Comparison of ENCODE assay signal across 9 cellular contexts in genomic region chr9:21919377-21920362, GRCh38.
A peak's percentile ranks its signal among the peaks of the same experiment; 100 is the strongest.
DNase-seq lines count a peak whose midpoint lies in the region; ATAC-seq and TF ChIP-seq lines count a peak whose summit lies in the region.
"Had no signal": no experiment of that assay in that cellular context is flagged by ENCODE, and none has a peak within 500 bp of the region (broad histone marks: within the 10 kb centered on the region; RNA-seq: fewer than 3 reads in every experiment).

No MANE protein-coding gene starts in this region.

- TF ChIP-seq CTCF in fibroblast of mammary gland (conservative IDR thresholded peaks at IDR 0.05; ENCODE audit: control insufficient read depth, insufficient read depth, low read depth, low read length) (no peak), sigmoid colon (IDR thresholded peaks at IDR 0.05) (no peak)

- no peak for TF ChIP-seq EP300 in sigmoid colon (IDR thresholded peaks at IDR 0.05)

- no peak overlapping the region for H3K4me3 ChIP-seq in fibroblast of mammary gland (ENCODE audit: control insufficient read depth, low read depth, low read length)
- no peak overlapping the region for H3K4me3 ChIP-seq in sigmoid colon
- H3K4me3 ChIP-seq: cardiac muscle cell had no signal

- ATAC-seq in HG02885 (IDR thresholded peaks at IDR 0.05; ENCODE audit: poor library complexity, unreplicated experiment): peak; percentile 81

- H3K27me3 ChIP-seq in sigmoid colon: no peaks in the 10 kb centered on the region
- H3K27me3 ChIP-seq: cardiac muscle cell had no signal

- intact Hi-C loops in sigmoid colon (cut with DNase I): no loop called here

- H3K27ac ChIP-seq in sigmoid colon: no peak overlapping the region
- H3K27ac ChIP-seq: cardiac muscle cell had no signal

- H3K36me3 ChIP-seq in sigmoid colon: no peaks in the 10 kb centered on the region
- H3K36me3 ChIP-seq: cardiac muscle cell had no signal

- WGBS in sigmoid colon, 2 donors: 2 to 3% methylated on average over 4 of the region's 4 CpGs

- H3K4me1 ChIP-seq in sigmoid colon: no peaks in the 10 kb centered on the region

- DNase-seq in activated gamma-delta T cell treated with Interleukin-2 at 50 U/mL for 16 hours (peak; percentile 40), activated gamma-delta T cell (lab: John Stamatoyannopoulos, UW) (no peak), RKO (ENCODE audit: low spot score) (peak; percentile 51), fibroblast of mammary gland (ENCODE audit: low read depth) (peak; percentile 90), NCI-H2081 treated with DMSO at 0.1 percent for 48 hours (lab: John Stamatoyannopoulos, UW) (no peak), sigmoid colon (no peak), HuH-7.5 (ENCODE audit: low spot score) (no peak)

- no peak for TF ChIP-seq POLR2A in sigmoid colon (IDR thresholded peaks at IDR 0.05)

- H3K9me3 ChIP-seq in sigmoid colon: no peaks in the 10 kb centered on the region

Comparison
In these comparisons a context has a peak if more than half of its experiments do, and no peak if none do; other contexts are left out.
1. DNase-seq: peak in activated gamma-delta T cell treated with Interleukin-2 at 50 U/mL for 16 hours (single experiment), RKO (single experiment) and fibroblast of mammary gland (single experiment); none in activated gamma-delta T cell (single experiment), NCI-H2081 treated with DMSO at 0.1 percent for 48 hours (single experiment), sigmoid colon (single experiment) and HuH-7.5 (single experiment).